ENCODE assay signal across 36 cellular contexts in genomic region chr11:17535488-17535887, GRCh38. TPM values are rescaled to one million over a fixed set of nuclear protein-coding genes. Genes with fewer than 3 reads are reported as not detected.
"Had no signal": no experiment of that assay in that cellular context is flagged by ENCODE, and none has a peak within 500 bp of the region (broad histone marks: within the 10 kb centered on the region; RNA-seq: fewer than 3 reads in every experiment).

No MANE protein-coding gene starts in this region.

- H3K9me3 Mint-ChIP-seq: activated B cell treated with CpG ODN at 0.5 μM for 24 hours; activated CD4-positive, alpha-beta memory T cell treated with anti-CD3 and anti-CD28 coated beads for 36 hours; activated CD4-positive, alpha-beta T cell treated with anti-CD3 and anti-CD28 coated beads, Interleukin-2, amount 10 ng/mL, durations not matched to agents 24 days and 14 days; activated CD8-positive, alpha-beta T cell treated with anti-CD3 and anti-CD28 coated beads for 36 hours; activated naive CD4-positive, alpha-beta T cell treated with anti-CD3 and anti-CD28 coated beads for 36 hours; activated naive CD4-positive, alpha-beta T cell treated with anti-CD3 and anti-CD28 coated beads, Interleukin-2, amount 50 U/mL, for 72 hours; activated naive CD8-positive, alpha-beta T cell treated with anti-CD3 and anti-CD28 coated beads for 36 hours; activated T-cell treated with anti-CD3 and anti-CD28 coated beads, Interleukin-2, amount 50 U/mL, for 4 hours; activated T-cell treated with anti-CD3 and anti-CD28 coated beads, Interleukin-2, amount 50 U/mL, for 72 hours; activated T-helper 1 cell treated with anti-CD3 and anti-CD28 coated beads, Interleukin-12 subunit alpha, Interleukin-12 subunit beta, Interleukin-2, Interleukin-4 antibody, amounts not matched to agents 30 ng/mL and 10 ng/mL and 1 ng/mL, durations not matched to agents 14 hours and 24 hours and 36 hours; activated T-helper 17 cell treated with anti-CD3 and anti-CD28 coated beads, Interleukin-2, amount 50 U/mL, for 72 hours had no signal

- ATAC-seq: activated CD8-positive, alpha-beta T cell treated with anti-CD3 and anti-CD28 coated beads for 36 hours; activated naive CD4-positive, alpha-beta T cell treated with anti-CD3 and anti-CD28 coated beads, Interleukin-2, amount 50 U/mL, for 72 hours; activated T-cell treated with anti-CD3 and anti-CD28 coated beads, Interleukin-2, amount 50 U/mL, for 4 hours; activated T-cell treated with anti-CD3 and anti-CD28 coated beads, Interleukin-2, amount 50 U/mL, for 72 hours; activated T-helper 17 cell treated with anti-CD3 and anti-CD28 coated beads, Interleukin-2, amount 50 U/mL, for 72 hours; body of pancreas; T-helper 17 cell had no signal

- H3K36me3 Mint-ChIP-seq: activated CD4-positive, alpha-beta memory T cell treated with anti-CD3 and anti-CD28 coated beads for 36 hours; activated naive CD4-positive, alpha-beta T cell treated with anti-CD3 and anti-CD28 coated beads, Interleukin-2, amount 50 U/mL, for 72 hours; activated naive CD8-positive, alpha-beta T cell treated with anti-CD3 and anti-CD28 coated beads for 36 hours had no signal

- H3K27ac Mint-ChIP-seq: activated B cell treated with CpG ODN at 0.5 μM for 24 hours; activated CD4-positive, alpha-beta memory T cell treated with anti-CD3 and anti-CD28 coated beads for 36 hours; activated CD4-positive, alpha-beta T cell treated with anti-CD3 and anti-CD28 coated beads, Interleukin-2, amount 10 ng/mL, durations not matched to agents 24 days and 14 days; activated CD8-positive, alpha-beta T cell treated with anti-CD3 and anti-CD28 coated beads for 36 hours; activated naive CD4-positive, alpha-beta T cell treated with anti-CD3 and anti-CD28 coated beads for 36 hours; activated naive CD4-positive, alpha-beta T cell treated with anti-CD3 and anti-CD28 coated beads, Interleukin-2, amount 50 U/mL, for 72 hours; activated naive CD8-positive, alpha-beta T cell treated with anti-CD3 and anti-CD28 coated beads for 36 hours; activated T-cell treated with anti-CD3 and anti-CD28 coated beads, Interleukin-2, amount 50 U/mL, for 72 hours; activated T-helper 1 cell treated with anti-CD3 and anti-CD28 coated beads, Interleukin-12 subunit alpha, Interleukin-12 subunit beta, Interleukin-2, Interleukin-4 antibody, amounts not matched to agents 30 ng/mL and 10 ng/mL and 1 ng/mL, durations not matched to agents 14 hours and 24 hours and 36 hours; activated T-helper 17 cell treated with anti-CD3 and anti-CD28 coated beads, Interleukin-2, amount 50 U/mL, for 72 hours; T-helper 17 cell had no signal

- H3K4me3 ChIP-seq: adrenal gland, body of pancreas, breast epithelium had no signal

- DNase-seq: activated B cell treated with CpG ODN at 0.5 μM for 24 hours; activated CD4-positive, alpha-beta memory T cell treated with anti-CD3 and anti-CD28 coated beads for 36 hours; activated CD4-positive, alpha-beta T cell treated with anti-CD3 and anti-CD28 coated beads for 4 hours; activated CD4-positive, alpha-beta T cell treated with anti-CD3 and anti-CD28 coated beads, Interleukin-2, amount 10 ng/mL, durations not matched to agents 24 days and 14 days; activated CD4-positive, alpha-beta T cell treated with anti-CD3 and anti-CD28 coated beads, Interleukin-2, amount 50 U/mL, for 1 hour; activated CD4-positive, alpha-beta T cell treated with anti-CD3 and anti-CD28 coated beads, Interleukin-2, amount 50 U/mL, for 4 hours; activated CD4-positive, CD25-positive, alpha-beta regulatory T cell treated with anti-CD3 and anti-CD28 coated beads, Interleukin-2, amount 50 U/mL, for 72 hours; activated CD8-positive, alpha-beta memory T cell treated with anti-CD3 and anti-CD28 coated beads, Interleukin-2, amount 50 U/mL, for 4 hours; activated CD8-positive, alpha-beta T cell treated with anti-CD3 and anti-CD28 coated beads for 36 hours; activated effector memory CD4-positive, alpha-beta T cell treated with anti-CD3 and anti-CD28 coated beads, Interleukin-2, amount 50 U/mL, for 16 hours; activated gamma-delta T cell treated with Interleukin-2 at 50 U/mL for 16 hours; activated naive CD4-positive, alpha-beta T cell; activated naive CD4-positive, alpha-beta T cell treated with anti-CD3 and anti-CD28 coated beads for 36 hours; activated naive CD4-positive, alpha-beta T cell treated with anti-CD3 and anti-CD28 coated beads, Interleukin-2, amount 50 U/mL, for 16 hours; activated naive CD8-positive, alpha-beta T cell treated with anti-CD3 and anti-CD28 coated beads for 36 hours; activated T-cell treated with anti-CD3 and anti-CD28 coated beads for 4 hours; activated T-cell treated with anti-CD3 and anti-CD28 coated beads, Interleukin-2, amount 50 U/mL, for 1 hour; activated T-cell treated with anti-CD3 and anti-CD28 coated beads, Interleukin-2, amount 50 U/mL, for 4 hours; activated T-cell treated with anti-CD3 and anti-CD28 coated beads, Interleukin-2, amount 50 U/mL, for 72 hours; adrenal gland; amniotic stem cell; body of pancreas; brain microvascular endothelial cell; central memory CD4-positive, alpha-beta T cell; T-helper 17 cell; T1000 had no signal

- H3K4me1 Mint-ChIP-seq: activated B cell treated with CpG ODN at 0.5 μM for 24 hours; activated CD4-positive, alpha-beta T cell treated with anti-CD3 and anti-CD28 coated beads, Interleukin-2, amount 10 ng/mL, durations not matched to agents 24 days and 14 days; activated naive CD8-positive, alpha-beta T cell treated with anti-CD3 and anti-CD28 coated beads for 36 hours; activated T-helper 17 cell treated with anti-CD3 and anti-CD28 coated beads, Interleukin-2, amount 50 U/mL, for 72 hours had no signal

- H3K27me3 Mint-ChIP-seq: activated CD8-positive, alpha-beta T cell treated with anti-CD3 and anti-CD28 coated beads for 36 hours; activated naive CD8-positive, alpha-beta T cell treated with anti-CD3 and anti-CD28 coated beads for 36 hours had no signal

- H3K4me3 Mint-ChIP-seq: activated B cell treated with CpG ODN at 0.5 μM for 24 hours; activated CD4-positive, alpha-beta memory T cell treated with anti-CD3 and anti-CD28 coated beads for 36 hours; activated CD4-positive, alpha-beta T cell treated with anti-CD3 and anti-CD28 coated beads, Interleukin-2, amount 10 ng/mL, durations not matched to agents 24 days and 14 days; activated CD8-positive, alpha-beta T cell treated with anti-CD3 and anti-CD28 coated beads for 36 hours; activated naive CD4-positive, alpha-beta T cell treated with anti-CD3 and anti-CD28 coated beads for 36 hours; activated naive CD8-positive, alpha-beta T cell treated with anti-CD3 and anti-CD28 coated beads for 36 hours; activated T-cell treated with anti-CD3 and anti-CD28 coated beads, Interleukin-2, amount 50 U/mL, for 4 hours; activated T-cell treated with anti-CD3 and anti-CD28 coated beads, Interleukin-2, amount 50 U/mL, for 72 hours; activated T-helper 1 cell treated with anti-CD3 and anti-CD28 coated beads, Interleukin-12 subunit alpha, Interleukin-12 subunit beta, Interleukin-2, Interleukin-4 antibody, amounts not matched to agents 30 ng/mL and 10 ng/mL and 1 ng/mL, durations not matched to agents 14 hours and 24 hours and 36 hours; activated T-helper 17 cell treated with anti-CD3 and anti-CD28 coated beads, Interleukin-2, amount 50 U/mL, for 72 hours; T-helper 17 cell had no signal

- H3K4me1 ChIP-seq: adrenal gland, body of pancreas, breast epithelium had no signal

- H3K9me3 ChIP-seq: adrenal gland, body of pancreas, breast epithelium had no signal

- H3K36me3 ChIP-seq: adrenal gland, brain microvascular endothelial cell, breast epithelium had no signal

- H3K27me3 ChIP-seq: adrenal gland, body of pancreas, brain microvascular endothelial cell, breast epithelium had no signal

RNA-seq across cellular contexts. Expression of gene USH1C, which starts 8.7 kb away (rescaled TPM):
- total RNA-seq: activated B cell treated with CpG ODN at 0.5 μM for 24 hours; activated CD4-positive, alpha-beta memory T cell treated with anti-CD3 and anti-CD28 coated beads for 36 hours; activated CD4-positive, alpha-beta T cell treated with anti-CD3 and anti-CD28 coated beads, Interleukin-2, amount 10 ng/mL, durations not matched to agents 24 days and 14 days; activated CD8-positive, alpha-beta memory T cell treated with anti-CD3 and anti-CD28 coated beads for 36 hours; activated CD8-positive, alpha-beta T cell treated with anti-CD3 and anti-CD28 coated beads for 36 hours; activated naive CD4-positive, alpha-beta T cell treated with anti-CD3 and anti-CD28 coated beads for 36 hours; activated naive CD4-positive, alpha-beta T cell treated with anti-CD3 and anti-CD28 coated beads, Interleukin-2, amount 50 U/mL, for 72 hours; activated naive CD8-positive, alpha-beta T cell treated with anti-CD3 and anti-CD28 coated beads for 36 hours; activated T-cell treated with anti-CD3 and anti-CD28 coated beads, Interleukin-2, amount 50 U/mL, for 4 hours; activated T-cell treated with anti-CD3 and anti-CD28 coated beads, Interleukin-2, amount 50 U/mL, for 72 hours; activated T-helper 1 cell treated with anti-CD3 and anti-CD28 coated beads, Interleukin-12 subunit alpha, Interleukin-12 subunit beta, Interleukin-2, Interleukin-4 antibody, amounts not matched to agents 30 ng/mL and 10 ng/mL and 1 ng/mL, durations not matched to agents 14 hours and 24 hours and 36 hours; activated T-helper 17 cell treated with anti-CD3 and anti-CD28 coated beads, Interleukin-2, amount 50 U/mL, for 72 hours; aorta; astrocyte; cardiac septum; T-helper 1 cell treated with Interleukin-12 subunit alpha and Interleukin-12 subunit beta and Interleukin-4 antibody, amounts not matched to agents 30 ng/mL and 1 ng/mL, for 36 hours; T-helper 17 cell; T-helper 2 cell treated with Interferon-gamma antibody and Interleukin-4, amounts not matched to agents 100 ng/mL and 5 ng/mL, for 36 hours had no signal

RNA-seq across cellular contexts. Expression of gene OTOG, which starts 11.6 kb away (rescaled TPM):
- total RNA-seq: activated B cell treated with CpG ODN at 0.5 μM for 24 hours; activated CD4-positive, alpha-beta memory T cell treated with anti-CD3 and anti-CD28 coated beads for 36 hours; activated CD4-positive, alpha-beta T cell treated with anti-CD3 and anti-CD28 coated beads, Interleukin-2, amount 10 ng/mL, durations not matched to agents 24 days and 14 days; activated CD8-positive, alpha-beta memory T cell treated with anti-CD3 and anti-CD28 coated beads for 36 hours; activated CD8-positive, alpha-beta T cell treated with anti-CD3 and anti-CD28 coated beads for 36 hours; activated naive CD4-positive, alpha-beta T cell treated with anti-CD3 and anti-CD28 coated beads for 36 hours; activated naive CD4-positive, alpha-beta T cell treated with anti-CD3 and anti-CD28 coated beads, Interleukin-2, amount 50 U/mL, for 72 hours; activated naive CD8-positive, alpha-beta T cell treated with anti-CD3 and anti-CD28 coated beads for 36 hours; activated T-cell treated with anti-CD3 and anti-CD28 coated beads, Interleukin-2, amount 50 U/mL, for 4 hours; activated T-cell treated with anti-CD3 and anti-CD28 coated beads, Interleukin-2, amount 50 U/mL, for 72 hours; activated T-helper 1 cell treated with anti-CD3 and anti-CD28 coated beads, Interleukin-12 subunit alpha, Interleukin-12 subunit beta, Interleukin-2, Interleukin-4 antibody, amounts not matched to agents 30 ng/mL and 10 ng/mL and 1 ng/mL, durations not matched to agents 14 hours and 24 hours and 36 hours; activated T-helper 17 cell treated with anti-CD3 and anti-CD28 coated beads, Interleukin-2, amount 50 U/mL, for 72 hours; adrenal gland; aorta; astrocyte; body of pancreas; breast epithelium; cardiac septum; T-helper 1 cell treated with Interleukin-12 subunit alpha and Interleukin-12 subunit beta and Interleukin-4 antibody, amounts not matched to agents 30 ng/mL and 1 ng/mL, for 36 hours; T-helper 17 cell; T-helper 2 cell treated with Interferon-gamma antibody and Interleukin-4, amounts not matched to agents 100 ng/mL and 5 ng/mL, for 36 hours had no signal

RNA-seq across cellular contexts. Expression of gene ABCC8, which starts 58.8 kb away (rescaled TPM):
- total RNA-seq: activated B cell treated with CpG ODN at 0.5 μM for 24 hours; activated CD4-positive, alpha-beta memory T cell treated with anti-CD3 and anti-CD28 coated beads for 36 hours; activated CD4-positive, alpha-beta T cell treated with anti-CD3 and anti-CD28 coated beads, Interleukin-2, amount 10 ng/mL, durations not matched to agents 24 days and 14 days; activated CD8-positive, alpha-beta memory T cell treated with anti-CD3 and anti-CD28 coated beads for 36 hours; activated CD8-positive, alpha-beta T cell treated with anti-CD3 and anti-CD28 coated beads for 36 hours; activated naive CD4-positive, alpha-beta T cell treated with anti-CD3 and anti-CD28 coated beads for 36 hours; activated naive CD4-positive, alpha-beta T cell treated with anti-CD3 and anti-CD28 coated beads, Interleukin-2, amount 50 U/mL, for 72 hours; activated naive CD8-positive, alpha-beta T cell treated with anti-CD3 and anti-CD28 coated beads for 36 hours; activated T-cell treated with anti-CD3 and anti-CD28 coated beads, Interleukin-2, amount 50 U/mL, for 4 hours; activated T-cell treated with anti-CD3 and anti-CD28 coated beads, Interleukin-2, amount 50 U/mL, for 72 hours; activated T-helper 17 cell treated with anti-CD3 and anti-CD28 coated beads, Interleukin-2, amount 50 U/mL, for 72 hours; astrocyte; T-helper 1 cell treated with Interleukin-12 subunit alpha and Interleukin-12 subunit beta and Interleukin-4 antibody, amounts not matched to agents 30 ng/mL and 1 ng/mL, for 36 hours; T-helper 17 cell had no signal
